In the genomic region with DNA sequence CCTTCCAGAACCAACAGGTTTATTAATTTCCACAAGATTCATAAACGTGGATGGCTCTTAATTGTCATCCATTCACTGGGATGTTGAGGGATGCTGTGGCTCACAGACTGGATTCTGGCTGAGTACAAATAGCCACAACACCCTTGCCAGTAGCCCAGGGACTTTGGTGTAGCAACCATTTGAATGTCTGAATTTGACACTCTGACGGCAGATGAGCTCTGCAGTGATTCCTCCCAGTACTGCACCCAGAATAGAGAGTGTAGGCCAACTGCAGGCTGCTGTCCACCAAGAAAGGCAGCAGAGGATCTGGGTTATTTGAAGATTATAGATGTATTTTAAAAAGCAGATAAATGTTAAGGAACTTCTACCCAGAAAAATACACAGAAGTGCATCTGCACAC, we compare ENCODE assay signal across 8 cellular contexts.
"Had no signal": no experiment of that assay in that cellular context is flagged by ENCODE, and none has a peak within 500 bp of the region (broad histone marks: within the 10 kb centered on the region; RNA-seq: fewer than 3 reads in every experiment).

No MANE protein-coding gene starts in this region.

- H3K9ac ChIP-seq: GM23248 had no signal

- H3K4me2 ChIP-seq: GM23338 had no signal

- H3K9me3 ChIP-seq: HAP-1 had no signal

- H3K36me3 ChIP-seq: HAP-1 had no signal

- H3K4me1 ChIP-seq: HAP-1 had no signal

- H3K27ac ChIP-seq: GM23248 had no signal

- H2AFZ ChIP-seq: GM23248, GM23338 had no signal

- DNase-seq: GM23248, GOT3, H7, H9, HCEC 1CT, HFFc6 had no signal

- H3K4me3 ChIP-seq: GM23248, GM23338, HAP-1 had no signal
